8 cellular contexts compared by ENCODE assay signal in the genomic region with DNA sequence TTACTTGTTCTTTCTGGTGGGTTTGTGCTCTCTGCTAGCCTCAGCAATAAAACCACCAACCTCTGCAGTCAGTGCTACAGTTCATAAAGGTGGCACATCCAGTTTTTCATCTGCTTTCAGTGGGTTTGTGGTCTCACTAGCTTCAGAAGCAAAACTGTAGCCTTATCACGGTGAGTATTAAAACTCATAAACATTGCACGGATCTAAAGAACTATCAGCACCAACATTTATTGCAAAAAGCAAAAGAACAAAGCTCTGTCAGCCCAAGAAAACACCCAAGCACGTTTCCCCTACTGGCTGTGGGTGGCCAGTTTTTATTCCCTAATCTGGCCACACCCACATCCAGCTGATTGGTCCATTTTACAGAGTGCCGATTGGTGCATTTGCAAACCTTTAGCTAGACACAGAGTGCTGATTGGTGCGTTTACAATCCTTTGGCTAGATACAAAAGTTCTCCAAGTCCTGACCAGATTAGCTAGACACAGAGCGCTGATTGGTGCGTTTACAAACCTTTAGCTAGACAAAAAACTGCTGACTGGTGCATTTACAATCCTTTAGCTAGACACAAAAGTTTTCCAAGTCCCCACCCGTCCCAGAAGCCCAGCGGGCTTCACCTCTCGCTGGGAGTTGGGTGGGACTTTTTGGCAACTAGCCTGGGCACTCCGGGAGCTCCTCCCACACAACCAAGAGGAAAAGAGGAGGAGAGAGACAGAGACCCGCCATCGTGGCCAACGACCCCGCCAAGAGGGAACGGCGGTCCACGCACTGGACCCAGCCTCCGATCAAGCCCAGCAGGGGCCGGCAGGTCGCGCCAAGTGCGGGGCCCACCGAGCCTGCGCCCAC. TPM values are rescaled to one million over a fixed set of nuclear protein-coding genes. Genes with fewer than 3 reads are reported as not detected.
A peak's percentile ranks its signal among the peaks of the same experiment; 100 is the strongest.
DNase-seq lines count a peak whose midpoint lies in the region; ATAC-seq and TF ChIP-seq lines count a peak whose summit lies in the region.

No MANE protein-coding gene starts in this region.

- peaks cover 16% of the 10 kb centered on the region for H3K79me2 ChIP-seq in neural progenitor cell (ENCODE audit: low read depth)

- no peak for TF ChIP-seq EP300 in upper lobe of left lung (IDR thresholded peaks at IDR 0.05)

- peak; percentile 26 to 68 (median 31) for DNase-seq in CD4-positive, alpha-beta memory T cell
- DNase-seq in NCI-H748 treated with DMSO at 0.1 percent for 48 hours (lab: John Stamatoyannopoulos, UW) (peak; percentile 21), astrocyte of the spinal cord (ENCODE audit: low read depth, low spot score) (peak; percentile 7), lung (ENCODE audit: low spot score) (peak; percentile 33), upper lobe of left lung (no peak), neural progenitor cell (ENCODE audit: low spot score) (no peak)

- peaks cover 6% of the 10 kb centered on the region for H4K20me1 ChIP-seq in neural progenitor cell (ENCODE audit: low read depth)

- CTCF ChIA-PET in CD4-positive, alpha-beta memory T cell (lab: Charles Lee; ENCODE audit: partially characterized antibody), result interaction anchor here (0.9 to 2.8 kb wide), 6 partner anchors 8 to 81 kb away, joined by 3 to 9 read pairs (median 6); no protein-coding TSS in a partner anchor

- peak overlapping the region in 1 of 2 donors; percentile 58 for H3K4me3 ChIP-seq in CD4-positive, alpha-beta memory T cell (ENCODE audit: low read length in 2 of 2)
- H3K4me3 ChIP-seq in astrocyte of the spinal cord (ENCODE audit: low read depth, low read length), result peak overlapping the region; percentile 44
- peak overlapping the region; percentile 64 for H3K4me3 ChIP-seq in lung
- peak overlapping the region; percentile 31 to 72 (median 65) for H3K4me3 ChIP-seq in upper lobe of left lung
- H3K4me3 ChIP-seq in neural progenitor cell, result no peak overlapping the region

- no peaks in the 10 kb centered on the region for H3K9me3 ChIP-seq in CD4-positive, alpha-beta memory T cell (ENCODE audit: control insufficient read depth in 1 of 2, low read length in 2 of 2)
- H3K9me3 ChIP-seq in lung (ENCODE audit: control insufficient read depth in 2 of 2, insufficient read depth in 1 of 2, low read length in 1 of 2), result no peaks in the 10 kb centered on the region
- no peaks in the 10 kb centered on the region for H3K9me3 ChIP-seq in upper lobe of left lung
- no peaks in the 10 kb centered on the region for H3K9me3 ChIP-seq in neural progenitor cell (ENCODE audit: low read depth)

- peaks cover 0 to 5% (median 0%) of the 10 kb centered on the region in 8 donors for H3K9me3 Mint-ChIP-seq in CD4-positive, alpha-beta memory T cell
- no peaks in the 10 kb centered on the region for H3K9me3 Mint-ChIP-seq in neural progenitor cell

- H3K36me3 Mint-ChIP-seq in CD4-positive, alpha-beta memory T cell, result peaks cover 0 to 3% of the 10 kb centered on the region in 2 donors
- H3K36me3 Mint-ChIP-seq in neural progenitor cell, result no peaks in the 10 kb centered on the region

- in situ Hi-C loops in astrocyte of the spinal cord (cut with HindIII; ENCODE audit: low sequenced_read_pairs), result no loop called here

- peak overlapping the region; percentile 75 to 88 (median 78) for H3K4me3 Mint-ChIP-seq in CD4-positive, alpha-beta memory T cell
- H3K4me3 Mint-ChIP-seq in neural progenitor cell, result no peak overlapping the region

- H3K27me3 ChIP-seq in CD4-positive, alpha-beta memory T cell (ENCODE audit: insufficient read depth, low read length), result no peaks in the 10 kb centered on the region
- H3K27me3 ChIP-seq in lung (ENCODE audit: control insufficient read depth, insufficient read depth) (no peaks in the 10 kb centered on the region), upper lobe of left lung (no peaks in the 10 kb centered on the region), neural progenitor cell (no peaks in the 10 kb centered on the region)

- peaks cover 19% of the 10 kb centered on the region for H3F3A ChIP-seq in neural progenitor cell (ENCODE audit: low read depth)

- no peak for ATAC-seq in lung (ENCODE audit: insufficient read depth, low FRiP score)
- ATAC-seq in upper lobe of left lung (ENCODE audit: low FRiP score in 2 of 2), result peak in 1 of 2 donors; percentile 0
- ATAC-seq in HG02840 (IDR thresholded peaks at IDR 0.05; ENCODE audit: low FRiP score, unreplicated experiment), result no peak
- no peak for ATAC-seq in HG03135 (IDR thresholded peaks at IDR 0.05; ENCODE audit: unreplicated experiment)

- no peak overlapping the region for H3K9ac ChIP-seq in neural progenitor cell

- no peak overlapping the region for H2AFZ ChIP-seq in neural progenitor cell (replicated peaks)

- peaks cover 40% of the 10 kb centered on the region for H3K4me1 ChIP-seq in CD4-positive, alpha-beta memory T cell (ENCODE audit: insufficient read depth, low read length)
- H3K4me1 ChIP-seq in lung (ENCODE audit: control insufficient read depth in 2 of 2, insufficient read depth in 2 of 2, low read length in 2 of 2), result peaks cover 4 to 8% of the 10 kb centered on the region in 2 donors
- H3K4me1 ChIP-seq in upper lobe of left lung, result peaks cover 12 to 43% (median 20%) of the 10 kb centered on the region in 4 donors
- peaks cover 13% of the 10 kb centered on the region for H3K4me1 ChIP-seq in neural progenitor cell

- H3K4me1 Mint-ChIP-seq in CD4-positive, alpha-beta memory T cell, result peaks cover 23 to 46% (median 35%) of the 10 kb centered on the region in 4 donors
- peaks cover 25% of the 10 kb centered on the region for H3K4me1 Mint-ChIP-seq in neural progenitor cell

- no peak overlapping the region for H3K4me2 ChIP-seq in neural progenitor cell

- no peak for TF ChIP-seq POLR2A in upper lobe of left lung (IDR thresholded peaks at IDR 0.05)

- peak overlapping the region; percentile 58 for H3K27ac ChIP-seq in CD4-positive, alpha-beta memory T cell (ENCODE audit: low read depth, low read length)
- H3K27ac ChIP-seq in lung (ENCODE audit: low read depth in 1 of 2, low read length in 1 of 2), result peak overlapping the region; percentile 89 to 91
- peak overlapping the region; percentile 65 to 90 (median 76) for H3K27ac ChIP-seq in upper lobe of left lung
- H3K27ac ChIP-seq in neural progenitor cell, result no peak overlapping the region

- intact Hi-C loops in CD4-positive, alpha-beta memory T cell (cut with micrococcal nuclease), result no loop called here

- no peaks in the 10 kb centered on the region for H3K27me3 Mint-ChIP-seq in CD4-positive, alpha-beta memory T cell
- no peaks in the 10 kb centered on the region for H3K27me3 Mint-ChIP-seq in neural progenitor cell (ENCODE audit: insufficient read depth, low read depth)

- POLR2A ChIA-PET in CD4-positive, alpha-beta memory T cell (lab: Charles Lee; ENCODE audit: partially characterized antibody), result interaction anchor here (0.8 to 6.3 kb wide), 5 partner anchors 8 to 28 kb away, joined by 4 to 118 read pairs (median 6); partner anchors contain the start of genes C6orf52, PAK1IP1 and TMEM14B

- no peaks in the 10 kb centered on the region for H3K36me3 ChIP-seq in CD4-positive, alpha-beta memory T cell (ENCODE audit: insufficient read depth, low read length)
- H3K36me3 ChIP-seq in lung (ENCODE audit: control insufficient read depth in 2 of 2, insufficient read depth in 2 of 2, low read length in 2 of 2), result no peaks in the 10 kb centered on the region
- no peaks in the 10 kb centered on the region for H3K36me3 ChIP-seq in upper lobe of left lung
- H3K36me3 ChIP-seq in neural progenitor cell, result no peaks in the 10 kb centered on the region

- WGBS in lung, 2 donors, result 47% methylated on average over 25 of the region's 25 CpGs
- 70 to 73% methylated on average over 11 to 16 of the region's 25 CpGs for WGBS in upper lobe of left lung, 2 donors

- TF ChIP-seq CTCF in astrocyte of the spinal cord (IDR thresholded peaks at IDR 0.05; ENCODE audit: low read depth, low read length) (no peak), lung (IDR thresholded peaks at IDR 0.05; ENCODE audit: control extremely low read depth, extremely low read depth) (no peak), upper lobe of left lung (IDR thresholded peaks at IDR 0.05) (no peak), neural progenitor cell (IDR thresholded peaks at IDR 0.05) (no peak)

- H3K27ac Mint-ChIP-seq in CD4-positive, alpha-beta memory T cell, result peak overlapping the region; percentile 61 to 90 (median 81)
- no peak overlapping the region for H3K27ac Mint-ChIP-seq in neural progenitor cell

RNA-seq across cellular contexts. Expression of gene TMEM14C, which starts 3.3 kb away (rescaled TPM):
- total RNA-seq in CD4-positive, alpha-beta memory T cell, result 10 to 100 TPM; 34.1 to 37.3 TPM
- 100 to 1,000 TPM in 1 of 2 donors, 10 to 100 TPM in 1; 89.9 to 107 TPM for polyA plus RNA-seq in CD4-positive, alpha-beta memory T cell
- total RNA-seq in lung (10 to 100 TPM; 52.8 to 78.7 TPM), upper lobe of left lung (100 to 1,000 TPM in 2 of 6 donors, 10 to 100 TPM in 4; 23.0 to 116 (median 95.1) TPM), neural progenitor cell (ENCODE audit: low replicate concordance) (199 and 315 TPM in 2 replicates)
- 100 to 1,000 TPM in 1 of 2 donors, 10 to 100 TPM in 1; 77.9 to 173 TPM for polyA plus RNA-seq in lung

RNA-seq across cellular contexts. Expression of gene PAK1IP1, which starts 24.8 kb away (rescaled TPM):
- 1 to 10 TPM; 7.2 to 7.4 TPM for total RNA-seq in CD4-positive, alpha-beta memory T cell
- polyA plus RNA-seq in CD4-positive, alpha-beta memory T cell, result 10 to 100 TPM; 11.6 to 17.1 TPM
- total RNA-seq in lung (10 to 100 TPM in 1 of 2 donors, 1 to 10 TPM in 1; 6.1 to 10.7 TPM), upper lobe of left lung (10 to 100 TPM in 3 of 6 donors, 1 to 10 TPM in 3; 6.0 to 15.8 (median 10.8) TPM), neural progenitor cell (ENCODE audit: low replicate concordance) (13.9 and 28.8 TPM in 2 replicates)
- 10 to 100 TPM; 11.3 to 16.9 TPM for polyA plus RNA-seq in lung

RNA-seq across cellular contexts. Expression of gene C6orf52, which starts 25.2 kb away (rescaled TPM):
- total RNA-seq in CD4-positive, alpha-beta memory T cell, result 1 to 10 TPM; 1.2 to 1.5 TPM
- polyA plus RNA-seq in CD4-positive, alpha-beta memory T cell, result 1 to 10 TPM in 1 of 2 donors, not detected in 1; 1.5 TPM
- total RNA-seq in lung, result 1 to 10 TPM; 1.3 to 3.5 TPM
- polyA plus RNA-seq in lung, result 1 to 10 TPM; 1.3 to 2.5 TPM
- 1 to 10 TPM in 2 of 6 donors, not detected in 4; 1.6 to 3.2 TPM for total RNA-seq in upper lobe of left lung
- total RNA-seq in neural progenitor cell (ENCODE audit: low replicate concordance), result 0.45 and 2.9 TPM in 2 replicates

RNA-seq across cellular contexts. Expression of gene TMEM14B, which starts 28.0 kb away (rescaled TPM):
- total RNA-seq in CD4-positive, alpha-beta memory T cell, result 10 to 100 TPM; 76.9 to 80.6 TPM
- 100 to 1,000 TPM; 174 to 236 TPM for polyA plus RNA-seq in CD4-positive, alpha-beta memory T cell
- total RNA-seq in lung (10 to 100 TPM; 47.2 to 77.6 TPM), upper lobe of left lung (10 to 100 TPM; 25.1 to 73.9 (median 56.7) TPM), neural progenitor cell (ENCODE audit: low replicate concordance) (96.0 and 138 TPM in 2 replicates)
- polyA plus RNA-seq in lung, result 100 to 1,000 TPM in 1 of 2 donors, 10 to 100 TPM in 1; 45.6 to 112 TPM

Comparison
In these comparisons a context has a peak if more than half of its experiments do, and no peak if none do; other contexts are left out.
1. DNase-seq: peak in CD4-positive, alpha-beta memory T cell (5 of 5), NCI-H748 treated with DMSO at 0.1 percent for 48 hours (single experiment), astrocyte of the spinal cord (single experiment) and lung (single experiment); none in upper lobe of left lung (0 of 2) and neural progenitor cell (single experiment).